Comparison of ENCODE assay signal across 25 cellular contexts in genomic region chr9:77810637-77811119, GRCh38.
"Had no signal": no experiment of that assay in that cellular context is flagged by ENCODE, and none has a peak within 500 bp of the region (broad histone marks: within the 10 kb centered on the region; RNA-seq: fewer than 3 reads in every experiment).

No MANE protein-coding gene starts in this region.

- DNase-seq: activated CD4-positive, alpha-beta memory T cell treated with anti-CD3 and anti-CD28 coated beads for 36 hours; activated CD4-positive, alpha-beta T cell treated with anti-CD3 and anti-CD28 coated beads, Interleukin-2, amount 10 ng/mL, durations not matched to agents 7 days and 5 days; activated CD4-positive, CD25-positive, alpha-beta regulatory T cell; activated CD8-positive, alpha-beta memory T cell treated with anti-CD3 and anti-CD28 coated beads for 24 hours; activated effector memory CD4-positive, alpha-beta T cell treated with anti-CD3 and anti-CD28 coated beads, Interleukin-2, amount 50 U/mL, for 16 hours; activated naive CD4-positive, alpha-beta T cell treated with Interleukin-2 at 50 U/mL for 16 hours; activated naive CD8-positive, alpha-beta T cell treated with anti-CD3 and anti-CD28 coated beads, Interleukin-2, amount 50 U/mL, for 24 hours; activated T-cell treated with anti-CD3 and anti-CD28 coated beads, Interleukin-2, amount 50 U/mL, for 4 hours; amniotic stem cell; Kasumi-1; NCI-H1048; NCI-H1694; NCI-H2029; NCI-H2107; NCI-H2171 treated with DMSO at 0.1 percent for 48 hours; NCI-H226; NCI-H526; PC-3; SHP77; T-cell; T-helper 2 cell; T1000 had no signal

- H3K4me3 ChIP-seq: SJSA1 had no signal

- ATAC-seq: activated naive CD4-positive, alpha-beta T cell treated with anti-CD3 and anti-CD28 coated beads, Interleukin-2, amount 50 U/mL, for 72 hours; activated naive CD8-positive, alpha-beta T cell treated with anti-CD3 and anti-CD28 coated beads, Interleukin-2, amount 50 U/mL, for 24 hours; activated T-cell treated with anti-CD3 and anti-CD28 coated beads, Interleukin-2, amount 50 U/mL, for 4 hours; PC-3; T-cell had no signal

- H3K9me3 ChIP-seq: SJSA1 had no signal

- H3K27ac ChIP-seq: SJSA1, VCaP had no signal
